ENCODE assay signal across 8 cellular contexts in the genomic region with DNA sequence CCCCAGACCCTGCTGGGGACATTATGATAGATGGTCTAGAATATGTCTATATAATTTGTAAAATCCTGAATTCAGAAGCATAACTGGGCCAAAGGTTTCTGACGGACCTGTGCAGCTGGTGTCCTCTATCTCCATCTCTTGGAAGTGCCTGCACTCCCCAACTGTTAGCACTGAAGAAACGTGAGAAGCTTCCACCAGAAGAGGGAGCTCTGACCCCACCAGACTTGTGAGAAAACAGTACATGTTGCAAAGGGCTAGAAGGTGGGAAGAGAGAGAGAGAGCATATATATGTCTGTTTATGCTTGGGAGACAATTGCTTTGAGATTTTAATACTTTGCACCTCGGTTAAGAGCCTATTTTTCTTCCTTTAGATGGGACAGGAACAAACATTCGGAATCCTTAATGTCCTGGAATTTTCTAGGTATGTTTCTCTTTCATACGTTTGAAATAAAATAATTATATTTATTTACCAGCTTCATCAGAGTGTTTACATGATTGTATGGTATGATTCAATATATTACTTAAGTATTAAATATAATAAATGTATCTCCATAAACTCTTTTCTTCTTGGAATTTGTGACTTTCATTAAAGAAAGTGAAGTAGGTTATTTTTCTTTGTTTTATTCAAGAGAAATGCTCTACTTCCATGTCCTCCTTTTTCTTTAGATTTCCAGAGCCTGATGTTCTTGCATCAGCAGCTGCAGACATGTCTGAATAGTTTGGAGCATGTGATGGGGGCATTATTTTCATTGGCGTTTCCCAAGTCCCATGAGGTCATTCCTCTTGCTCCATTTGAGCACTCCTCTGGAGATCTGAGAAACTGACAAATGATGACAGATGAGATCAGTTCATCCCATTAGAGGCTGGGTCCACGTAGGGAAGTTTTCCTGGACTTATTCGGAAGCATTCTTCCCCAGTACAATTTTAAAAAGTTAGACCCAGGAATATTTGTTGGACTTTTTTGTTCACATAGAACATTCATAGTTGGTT.
DNase-seq lines count a peak whose midpoint lies in the region; ATAC-seq and TF ChIP-seq lines count a peak whose summit lies in the region.

No MANE protein-coding gene starts in this region.

- H3K4me2 ChIP-seq in SU-DHL-6 (ENCODE audit: low read depth, low read length, poor library complexity, severe bottlenecking) = no peak overlapping the region

- H3K36me3 ChIP-seq in HAP-1 (replicated peaks) (no peaks in the 10 kb centered on the region), SU-DHL-6 (ENCODE audit: low read length) (no peaks in the 10 kb centered on the region), heart right ventricle (no peaks in the 10 kb centered on the region)

- in situ Hi-C loops in HAP-1 (cut with MboI; ENCODE audit: low sequenced_read_pairs) = loop anchor here (5.0 kb wide), 1 partner anchor 488 kb away; no protein-coding TSS in a partner anchor

- H3K27ac ChIP-seq in SU-DHL-6 (ENCODE audit: low read depth, low read length) (no peak overlapping the region), heart right ventricle (no peak overlapping the region)

- no peaks in the 10 kb centered on the region for H3F3A ChIP-seq in SU-DHL-6 (ENCODE audit: insufficient read depth)

- 14 to 17% methylated on average over 8 of the region's 8 CpGs for WGBS in heart right ventricle, 2 donors

- peak; percentile 74 for TF ChIP-seq CTCF in SU-DHL-6 (IDR thresholded peaks at IDR 0.05; ENCODE audit: insufficient read depth, low read length, poor library complexity, severe bottlenecking)
- TF ChIP-seq CTCF in heart right ventricle (IDR thresholded peaks at IDR 0.05) = peak; percentile 53 to 90 (median 84)

- no peak overlapping the region for H3K27ac Mint-ChIP-seq in activated naive CD8-positive, alpha-beta T cell treated with anti-CD3 and anti-CD28 coated beads, Interleukin-2, amount 50 U/mL, for 24 hours

- H3K4me1 Mint-ChIP-seq in activated naive CD8-positive, alpha-beta T cell treated with anti-CD3 and anti-CD28 coated beads, Interleukin-2, amount 50 U/mL, for 24 hours = no peaks in the 10 kb centered on the region

- no peak overlapping the region for H3K4me3 Mint-ChIP-seq in activated naive CD8-positive, alpha-beta T cell treated with anti-CD3 and anti-CD28 coated beads, Interleukin-2, amount 50 U/mL, for 24 hours

- H4K20me1 ChIP-seq in SU-DHL-6 (ENCODE audit: low read depth, low read length) = no peaks in the 10 kb centered on the region

- no peaks in the 10 kb centered on the region for H3K79me2 ChIP-seq in SU-DHL-6 (ENCODE audit: insufficient read depth, low read length)

- peak; percentile 78 for ATAC-seq in activated naive CD8-positive, alpha-beta T cell treated with anti-CD3 and anti-CD28 coated beads, Interleukin-2, amount 50 U/mL, for 24 hours
- ATAC-seq in heart right ventricle (peak; percentile 65 to 94 (median 90)), GM21576 (IDR thresholded peaks at IDR 0.05; ENCODE audit: unreplicated experiment) (no peak)

- H3K9ac ChIP-seq in SU-DHL-6 (ENCODE audit: low read length) = no peak overlapping the region

- H3K9me3 ChIP-seq in HAP-1 (no peaks in the 10 kb centered on the region), SU-DHL-6 (ENCODE audit: insufficient read depth, low read length) (no peaks in the 10 kb centered on the region), heart right ventricle (no peaks in the 10 kb centered on the region)

- peaks cover 19% of the 10 kb centered on the region for H3K27me3 Mint-ChIP-seq in activated naive CD8-positive, alpha-beta T cell treated with anti-CD3 and anti-CD28 coated beads, Interleukin-2, amount 50 U/mL, for 24 hours

- H3K4me3 ChIP-seq in HAP-1 = no peak overlapping the region
- H3K4me3 ChIP-seq in SU-DHL-6 (ENCODE audit: insufficient read depth, low read length, poor library complexity, severe bottlenecking) = no peak overlapping the region
- no peak overlapping the region for H3K4me3 ChIP-seq in heart right ventricle

- H3K36me3 Mint-ChIP-seq in activated naive CD8-positive, alpha-beta T cell treated with anti-CD3 and anti-CD28 coated beads, Interleukin-2, amount 50 U/mL, for 24 hours (ENCODE audit: low read depth) = no peaks in the 10 kb centered on the region

- H3K9me2 ChIP-seq in SU-DHL-6 (replicated peaks; ENCODE audit: insufficient read depth, low read length) = no peaks in the 10 kb centered on the region

- H3K4me1 ChIP-seq in HAP-1 (peaks cover 10% of the 10 kb centered on the region), heart right ventricle (no peaks in the 10 kb centered on the region)

- intact Hi-C loops in heart right ventricle (cut with DNase I) = loop anchor here (1.0 to 5.0 kb wide), 7 partner anchors 488 to 572 kb away; no protein-coding TSS in a partner anchor

- no peak overlapping the region for H2AFZ ChIP-seq in SU-DHL-6 (ENCODE audit: low read depth, low read length, severe bottlenecking)

- DNase-seq in DMS114 treated with DMSO at 0.1 percent for 48 hours (lab: John Stamatoyannopoulos, UW; ENCODE audit: unreplicated experiment) (peak; percentile 62), HAP-1 (ENCODE audit: low spot score in 2 of 2) (peak; percentile 81 to 91), NCI-H146 (lab: John Stamatoyannopoulos, UW) (peak; percentile 77), heart right ventricle (peak; percentile 15 to 85), retina (peak; percentile 89)
- DNase-seq in activated naive CD8-positive, alpha-beta T cell treated with anti-CD3 and anti-CD28 coated beads, Interleukin-2, amount 50 U/mL, for 24 hours = peak; percentile 72

- no peaks in the 10 kb centered on the region for H3K27me3 ChIP-seq in HAP-1 (ENCODE audit: low read depth)
- H3K27me3 ChIP-seq in SU-DHL-6 (ENCODE audit: low read length) = no peaks in the 10 kb centered on the region
- peaks cover 0 to 69% (median 40%) of the 10 kb centered on the region in 7 donors for H3K27me3 ChIP-seq in heart right ventricle

- no peaks in the 10 kb centered on the region for H3K9me3 Mint-ChIP-seq in activated naive CD8-positive, alpha-beta T cell treated with anti-CD3 and anti-CD28 coated beads, Interleukin-2, amount 50 U/mL, for 24 hours
